In the genomic region with DNA sequence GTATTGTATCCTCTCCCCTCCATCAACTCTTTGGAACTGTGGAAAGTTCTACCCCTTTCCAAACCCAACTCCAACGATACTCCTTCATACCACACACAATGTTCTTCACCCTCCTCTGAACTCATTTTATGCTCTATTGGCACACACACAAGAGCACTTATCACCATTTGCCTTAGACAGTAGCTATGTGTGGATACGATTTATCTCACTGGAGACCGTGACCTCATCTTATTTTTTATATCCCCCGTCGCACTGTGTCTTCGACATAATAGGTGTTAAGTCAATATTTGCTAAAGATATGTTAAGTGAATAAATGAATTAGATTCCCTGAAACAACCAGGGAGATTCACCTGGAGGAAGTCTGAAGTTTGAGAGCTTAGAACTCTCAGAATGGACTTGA, we compare ENCODE assay signal across 12 cellular contexts.
DNase-seq lines count a peak whose midpoint lies in the region; ATAC-seq and TF ChIP-seq lines count a peak whose summit lies in the region.
"Had no signal": no experiment of that assay in that cellular context is flagged by ENCODE, and none has a peak within 500 bp of the region (broad histone marks: within the 10 kb centered on the region; RNA-seq: fewer than 3 reads in every experiment).

No MANE protein-coding gene starts in this region.

- H3K4me1 ChIP-seq in OCI-LY1 (ENCODE audit: insufficient read depth, low read length, severe bottlenecking) (peaks cover 68% of the 10 kb centered on the region), thymus (ENCODE audit: control insufficient read depth, insufficient read depth, low read length) (peaks cover 21% of the 10 kb centered on the region)

- H3K4me3 ChIP-seq in OCI-LY1 (ENCODE audit: low read depth, low read length, poor library complexity, severe bottlenecking) (no peak overlapping the region), thymus (ENCODE audit: low read length) (no peak overlapping the region)

- H3K36me3 Mint-ChIP-seq in activated T-cell treated with anti-CD3 and anti-CD28 coated beads, Interleukin-2, amount 50 U/mL, for 72 hours (ENCODE audit: insufficient read depth in 2 of 2): no peaks in the 10 kb centered on the region
- no peaks in the 10 kb centered on the region for H3K36me3 Mint-ChIP-seq in glutamatergic neuron (ENCODE audit: unreplicated experiment)

- ATAC-seq in activated T-cell treated with anti-CD3 and anti-CD28 coated beads, Interleukin-2, amount 50 U/mL, for 72 hours (replicated peaks in 1 of 2): no peak
- no peak for ATAC-seq in activated CD4-positive, CD25-positive, alpha-beta regulatory T cell treated with anti-CD3 and anti-CD28 coated beads, Interleukin-2, amount 50 U/mL, for 24 hours
- ATAC-seq in HG03457 (IDR thresholded peaks at IDR 0.05; ENCODE audit: unreplicated experiment): no peak
- ATAC-seq: Panc1 had no signal

- H3K27me3 Mint-ChIP-seq in activated T-cell treated with anti-CD3 and anti-CD28 coated beads, Interleukin-2, amount 50 U/mL, for 72 hours (ENCODE audit: low read depth): peaks cover 25% of the 10 kb centered on the region
- peaks cover 8% of the 10 kb centered on the region for H3K27me3 Mint-ChIP-seq in glutamatergic neuron (ENCODE audit: unreplicated experiment)

- no peaks in the 10 kb centered on the region for H3K79me2 ChIP-seq in OCI-LY1 (ENCODE audit: insufficient read depth, low read length)

- no peaks in the 10 kb centered on the region for H4K20me1 ChIP-seq in OCI-LY1 (ENCODE audit: insufficient read depth, low read length)

- peak overlapping the region; percentile 86 to 87 for H3K4me3 Mint-ChIP-seq in activated T-cell treated with anti-CD3 and anti-CD28 coated beads, Interleukin-2, amount 50 U/mL, for 72 hours
- peak overlapping the region; percentile 56 for H3K4me3 Mint-ChIP-seq in glutamatergic neuron (ENCODE audit: unreplicated experiment)

- H3K4me2 ChIP-seq in OCI-LY1 (ENCODE audit: low read length): peak overlapping the region; percentile 61; the same call in 1 of the 2 replicates

- H3K27ac Mint-ChIP-seq in activated T-cell treated with anti-CD3 and anti-CD28 coated beads, Interleukin-2, amount 50 U/mL, for 72 hours: no peak overlapping the region
- no peak overlapping the region for H3K27ac Mint-ChIP-seq in glutamatergic neuron (ENCODE audit: unreplicated experiment)

- H3K27ac ChIP-seq in OCI-LY1 (ENCODE audit: low read depth, low read length, poor library complexity, severe bottlenecking) (peak overlapping the region; percentile 94), thymus (ENCODE audit: low read depth) (peak overlapping the region; percentile 4)
- H3K27ac ChIP-seq: sigmoid colon had no signal

- H3K4me1 Mint-ChIP-seq in activated T-cell treated with anti-CD3 and anti-CD28 coated beads, Interleukin-2, amount 50 U/mL, for 72 hours (ENCODE audit: low read depth): peaks cover 38% of the 10 kb centered on the region
- peaks cover 9% of the 10 kb centered on the region for H3K4me1 Mint-ChIP-seq in glutamatergic neuron (ENCODE audit: low read depth, unreplicated experiment)

- no peaks in the 10 kb centered on the region for H3K9me2 ChIP-seq in OCI-LY1 (ENCODE audit: low read depth, low read length)

- H3K36me3 ChIP-seq in OCI-LY1 (ENCODE audit: insufficient read depth, low read length) (no peaks in the 10 kb centered on the region), thymus (ENCODE audit: control insufficient read depth, insufficient read depth) (no peaks in the 10 kb centered on the region)
- H3K36me3 ChIP-seq: sigmoid colon had no signal

- no peaks in the 10 kb centered on the region for H3K27me3 ChIP-seq in OCI-LY1 (ENCODE audit: insufficient read depth, low read length)
- no peaks in the 10 kb centered on the region for H3K27me3 ChIP-seq in thymus (ENCODE audit: control insufficient read depth, insufficient read depth)
- H3K27me3 ChIP-seq: sigmoid colon had no signal

- H2AFZ ChIP-seq in OCI-LY1 (ENCODE audit: low read length): no peak overlapping the region

- no peak overlapping the region; the same call in 1 of the 2 replicates for H3K9ac ChIP-seq in OCI-LY1 (ENCODE audit: low read length)

- H3K9me3 ChIP-seq in OCI-LY1 (ENCODE audit: low read length) (no peaks in the 10 kb centered on the region), thymus (ENCODE audit: control insufficient read depth) (no peaks in the 10 kb centered on the region)
- H3K9me3 ChIP-seq: sigmoid colon had no signal

- H3F3A ChIP-seq in OCI-LY1 (ENCODE audit: insufficient read depth, low read length): no peaks in the 10 kb centered on the region

- H3K9me3 Mint-ChIP-seq in activated T-cell treated with anti-CD3 and anti-CD28 coated beads, Interleukin-2, amount 50 U/mL, for 72 hours: no peaks in the 10 kb centered on the region
- H3K9me3 Mint-ChIP-seq in glutamatergic neuron (ENCODE audit: unreplicated experiment): peaks cover 1% of the 10 kb centered on the region
- H3K9me3 Mint-ChIP-seq: activated T-cell treated with anti-CD3 and anti-CD28 coated beads, Interleukin-2, amount 50 U/mL, for 4 hours; neural crest cell had no signal

- DNase-seq in activated T-cell treated with anti-CD3 and anti-CD28 coated beads, Interleukin-2, amount 50 U/mL, for 72 hours: no peak
- no peak for DNase-seq in activated T-cell treated with anti-CD3 and anti-CD28 coated beads, Interleukin-2, amount 50 U/mL, for 48 hours
- no peak for DNase-seq in glutamatergic neuron
- no peak for DNase-seq in stimulated activated naive CD4-positive, alpha-beta T cell (lab: John Stamatoyannopoulos, UW)

- TF ChIP-seq CTCF in OCI-LY1 (IDR thresholded peaks at IDR 0.05; ENCODE audit: low read length) (no peak), glutamatergic neuron (IDR thresholded peaks at IDR 0.05; ENCODE audit: partially characterized antibody, unreplicated experiment) (no peak)

- 93% methylated on average over 6 of the region's 6 CpGs for WGBS in thymus
